9 cellular contexts compared by ENCODE assay signal in the genomic region with DNA sequence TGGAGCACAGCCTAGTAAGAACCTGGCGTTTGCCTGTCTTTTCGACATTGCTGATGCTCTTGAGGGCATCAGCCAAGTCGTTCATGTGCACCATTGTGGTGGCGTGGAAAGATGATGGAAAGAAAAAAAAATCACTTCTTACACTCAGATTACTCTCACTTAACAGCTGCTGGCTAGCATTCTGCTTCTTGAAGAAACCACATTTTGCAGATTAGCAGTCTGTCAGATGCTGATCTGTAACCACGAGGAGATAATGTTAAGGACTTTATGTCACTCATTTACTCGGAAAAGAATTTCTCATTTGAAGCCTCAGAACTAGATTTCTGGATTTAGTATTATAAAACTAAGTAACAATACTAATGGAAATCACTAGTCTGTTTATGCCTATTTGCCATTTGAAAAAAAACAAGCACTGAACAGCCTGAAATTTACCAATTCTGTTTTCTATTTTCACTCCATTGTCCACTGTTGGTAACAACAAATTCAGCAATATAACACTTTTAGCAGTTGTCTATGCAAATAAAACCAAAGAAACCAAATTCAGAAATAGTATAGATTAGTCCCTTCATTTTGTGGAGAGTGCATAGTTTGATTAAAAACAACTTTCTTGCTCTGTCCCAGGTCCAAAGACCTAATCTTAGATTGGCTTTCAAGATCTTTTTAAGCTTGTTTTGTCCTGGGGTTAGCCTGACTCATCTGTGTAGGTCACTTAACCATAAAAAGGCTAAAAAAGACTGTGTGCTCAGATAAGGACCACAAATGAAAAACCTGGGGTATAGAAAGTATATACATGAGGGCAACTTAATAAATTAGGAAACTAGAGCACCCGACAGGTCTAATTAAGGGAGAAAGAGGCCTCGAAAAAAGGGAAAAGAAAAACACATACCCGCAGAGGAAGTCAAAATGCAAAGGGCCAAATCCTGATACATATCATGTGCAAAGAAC.
A peak's percentile ranks its signal among the peaks of the same experiment; 100 is the strongest.
DNase-seq lines count a peak whose midpoint lies in the region; ATAC-seq and TF ChIP-seq lines count a peak whose summit lies in the region.
"Had no signal": no experiment of that assay in that cellular context is flagged by ENCODE, and none has a peak within 500 bp of the region (broad histone marks: within the 10 kb centered on the region; RNA-seq: fewer than 3 reads in every experiment).

No MANE protein-coding gene starts in this region.

- H3K4me1 ChIP-seq in Karpas-422 (ENCODE audit: low read length) = peaks cover 5% of the 10 kb centered on the region
- no peaks in the 10 kb centered on the region for H3K4me1 ChIP-seq in mesodermal cell (ENCODE audit: control insufficient read depth, insufficient read depth, low read length, poor library complexity, severe bottlenecking)
- H3K4me1 ChIP-seq in Peyer's patch = peaks cover 0 to 20% (median 0%) of the 10 kb centered on the region in 4 donors

- peaks cover 55% of the 10 kb centered on the region for H3K79me2 ChIP-seq in Karpas-422 (ENCODE audit: low read length)

- no peak overlapping the region for H3K4me3 ChIP-seq in Karpas-422 (ENCODE audit: low read length)
- no peak overlapping the region for H3K4me3 ChIP-seq in mesodermal cell (ENCODE audit: extremely low read depth, insufficient read depth, low read length, poor library complexity, severe bottlenecking)
- H3K4me3 ChIP-seq in Peyer's patch = no peak overlapping the region

- ATAC-seq in GM18505 (IDR thresholded peaks at IDR 0.05; ENCODE audit: unreplicated experiment) = peak; percentile 70
- peak; percentile 77 for ATAC-seq in GM21737 (IDR thresholded peaks at IDR 0.05; ENCODE audit: unreplicated experiment)

- 95 to 98% methylated on average over 6 of the region's 9 CpGs for WGBS in mesodermal cell (ENCODE audit: insufficient coverage in 2 of 2), 2 experiments

- no peak overlapping the region for H3K9ac ChIP-seq in Karpas-422 (ENCODE audit: low read length)

- no peak for TF ChIP-seq POLR2A in GM18505 (IDR thresholded peaks at IDR 0.05; ENCODE audit: borderline replicate concordance, extremely low read depth, insufficient read depth, insufficient read length)
- TF ChIP-seq POLR2A in Peyer's patch (IDR thresholded peaks at IDR 0.05) = no peak

- H3K36me3 ChIP-seq in Karpas-422 (ENCODE audit: insufficient read depth, low read length) (no peaks in the 10 kb centered on the region), mesodermal cell (ENCODE audit: control insufficient read depth, insufficient read depth, low read length) (peaks cover 23% of the 10 kb centered on the region), Peyer's patch (peaks cover 0 to 11% (median 0%) of the 10 kb centered on the region in 3 donors)

- DNase-seq in Karpas-422 (no peak), EL (no peak), UCSD-AML1 (lab: John Stamatoyannopoulos, UW; ENCODE audit: unreplicated experiment) (no peak), Peyer's patch (no peak), NCI-H1092 (lab: John Stamatoyannopoulos, UW) (no peak)
- DNase-seq: effector CD4-positive, alpha-beta T cell had no signal

- H3K27me3 ChIP-seq in Karpas-422 (ENCODE audit: low read length) (no peaks in the 10 kb centered on the region), Peyer's patch (no peaks in the 10 kb centered on the region)

- no peaks in the 10 kb centered on the region for H4K20me1 ChIP-seq in Karpas-422 (ENCODE audit: insufficient read depth, low read depth, low read length)

- TF ChIP-seq CTCF in Peyer's patch (IDR thresholded peaks at IDR 0.05) = no peak

- H3K4me2 ChIP-seq in Karpas-422 (ENCODE audit: low read depth, low read length, poor library complexity, severe bottlenecking) = no peak overlapping the region

- peak overlapping the region; percentile 40; the same call in 1 of the 2 replicates for H3K27ac ChIP-seq in Karpas-422 (ENCODE audit: low read length)
- H3K27ac ChIP-seq in mesodermal cell (ENCODE audit: low read depth, low read length, severe bottlenecking) = peak overlapping the region; percentile 69
- H3K27ac ChIP-seq in Peyer's patch = no peak overlapping the region

- no peaks in the 10 kb centered on the region for H3K9me2 ChIP-seq in Karpas-422 (replicated peaks; ENCODE audit: insufficient read depth, low read length)

- H2AFZ ChIP-seq in Karpas-422 (ENCODE audit: low read length) = no peak overlapping the region

- H3K9me3 ChIP-seq in Karpas-422 (ENCODE audit: low read length) = no peaks in the 10 kb centered on the region
- no peaks in the 10 kb centered on the region for H3K9me3 ChIP-seq in mesodermal cell (ENCODE audit: control insufficient read depth, low read length)
- no peaks in the 10 kb centered on the region for H3K9me3 ChIP-seq in Peyer's patch

Comparison
In these comparisons a context has a peak if more than half of its experiments do, and no peak if none do; other contexts are left out.
1. H3K27ac ChIP-seq: peak in Karpas-422 (single experiment) and mesodermal cell (single experiment); none in Peyer's patch (0 of 4).